13 cellular contexts compared by ENCODE assay signal in genomic region chr5:177195307-177195952, GRCh38.
DNase-seq lines count a peak whose midpoint lies in the region; ATAC-seq and TF ChIP-seq lines count a peak whose summit lies in the region.
"Had no signal": no experiment of that assay in that cellular context is flagged by ENCODE, and none has a peak within 500 bp of the region (broad histone marks: within the 10 kb centered on the region; RNA-seq: fewer than 3 reads in every experiment).

No MANE protein-coding gene starts in this region.

- ATAC-seq in effector memory CD8-positive, alpha-beta T cell (replicated peaks), result no peak
- ATAC-seq in HG02970 (IDR thresholded peaks at IDR 0.05; ENCODE audit: low FRiP score, unreplicated experiment), result no peak
- ATAC-seq: activated naive CD8-positive, alpha-beta T cell treated with anti-CD3 and anti-CD28 coated beads, Interleukin-2, amount 50 U/mL, for 24 hours; left lobe of liver had no signal

- no peaks in the 10 kb centered on the region for H3K9me3 Mint-ChIP-seq in effector memory CD8-positive, alpha-beta T cell
- no peaks in the 10 kb centered on the region for H3K9me3 Mint-ChIP-seq in nephron progenitor cell
- H3K9me3 Mint-ChIP-seq: activated naive CD8-positive, alpha-beta T cell treated with anti-CD3 and anti-CD28 coated beads, Interleukin-2, amount 50 U/mL, for 24 hours; naive B cell had no signal

- no peak overlapping the region for H3K4me3 Mint-ChIP-seq in effector memory CD8-positive, alpha-beta T cell
- H3K4me3 Mint-ChIP-seq in nephron progenitor cell, result no peak overlapping the region
- H3K4me3 Mint-ChIP-seq: activated naive CD8-positive, alpha-beta T cell treated with anti-CD3 and anti-CD28 coated beads, Interleukin-2, amount 50 U/mL, for 24 hours; naive B cell had no signal

- H3K27me3 Mint-ChIP-seq in effector memory CD8-positive, alpha-beta T cell, result no peaks in the 10 kb centered on the region
- H3K27me3 Mint-ChIP-seq in nephron progenitor cell (ENCODE audit: low read depth, poor library complexity), result no peaks in the 10 kb centered on the region
- H3K27me3 Mint-ChIP-seq: activated naive CD8-positive, alpha-beta T cell treated with anti-CD3 and anti-CD28 coated beads, Interleukin-2, amount 50 U/mL, for 24 hours; naive B cell had no signal

- DNase-seq in ELR (ENCODE audit: low read depth) (peak; percentile 56), LHCN-M2 (ENCODE audit: low read depth) (peak; percentile 77), nephron progenitor cell (no peak), NCI-H146 (lab: John Stamatoyannopoulos, UW) (no peak), NCI-H446 treated with DMSO at 0.1 percent for 48 hours (lab: John Stamatoyannopoulos, UW) (no peak)
- DNase-seq in effector memory CD8-positive, alpha-beta T cell, result no peak
- DNase-seq: activated naive CD8-positive, alpha-beta T cell treated with anti-CD3 and anti-CD28 coated beads, Interleukin-2, amount 50 U/mL, for 24 hours; colonic mucosa; naive B cell; NCI-H187 treated with DMSO at 0.1 percent for 48 hours; stimulated activated CD4-positive, alpha-beta T cell treated with anti-CD3 and anti-CD28 coated beads, Interleukin-2, amount 100 ng/mL, for 24 hours had no signal

- peaks cover 64% of the 10 kb centered on the region for H3K36me3 Mint-ChIP-seq in effector memory CD8-positive, alpha-beta T cell (ENCODE audit: insufficient read depth)
- peaks cover 72% of the 10 kb centered on the region for H3K36me3 Mint-ChIP-seq in nephron progenitor cell (ENCODE audit: low read depth)

- no peak for TF ChIP-seq CTCF in nephron progenitor cell (IDR thresholded peaks at IDR 0.05)

- H3K4me1 Mint-ChIP-seq in effector memory CD8-positive, alpha-beta T cell (ENCODE audit: low read depth in 2 of 2), result peaks cover 2 to 18% of the 10 kb centered on the region in 2 donors
- no peaks in the 10 kb centered on the region for H3K4me1 Mint-ChIP-seq in nephron progenitor cell

- peak overlapping the region; percentile 10 to 29 for H3K27ac Mint-ChIP-seq in effector memory CD8-positive, alpha-beta T cell
- H3K27ac Mint-ChIP-seq in nephron progenitor cell, result peak overlapping the region; percentile 76
- H3K27ac Mint-ChIP-seq: activated naive CD8-positive, alpha-beta T cell treated with anti-CD3 and anti-CD28 coated beads, Interleukin-2, amount 50 U/mL, for 24 hours had no signal

Comparison
In these comparisons a context has a peak if more than half of its experiments do, and no peak if none do; other contexts are left out.
1. DNase-seq: peak in ELR (single experiment) and LHCN-M2 (single experiment); none in effector memory CD8-positive, alpha-beta T cell (0 of 3), nephron progenitor cell (single experiment), NCI-H146 (single experiment) and NCI-H446 treated with DMSO at 0.1 percent for 48 hours (single experiment).